Comparison of ENCODE assay signal across 20 cellular contexts in the genomic region with DNA sequence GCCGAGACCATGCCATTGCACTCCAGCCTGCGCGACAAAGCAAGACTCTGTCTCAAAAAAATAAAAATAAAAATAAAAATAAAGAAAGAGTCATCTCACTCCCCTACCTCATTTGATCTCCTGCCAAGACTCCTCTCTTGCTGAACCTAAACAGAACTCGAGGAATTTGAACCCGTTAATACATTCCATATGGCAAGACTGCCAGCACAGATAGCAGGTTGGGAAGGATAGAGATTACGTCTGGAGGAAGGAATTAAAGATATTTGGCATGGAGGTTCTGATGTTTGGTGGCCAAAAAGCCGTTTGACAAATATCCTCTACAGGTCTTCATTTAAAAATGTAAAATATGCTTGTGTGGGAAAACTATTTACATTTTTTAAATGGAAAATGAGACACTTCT.
A peak's percentile ranks its signal among the peaks of the same experiment; 100 is the strongest.
DNase-seq lines count a peak whose midpoint lies in the region; ATAC-seq and TF ChIP-seq lines count a peak whose summit lies in the region.
"Had no signal": no experiment of that assay in that cellular context is flagged by ENCODE, and none has a peak within 500 bp of the region (broad histone marks: within the 10 kb centered on the region; RNA-seq: fewer than 3 reads in every experiment).

No MANE protein-coding gene starts in this region.

- no peak overlapping the region for H3K4ac ChIP-seq in neuronal stem cell (ENCODE audit: low read length)

- H3K79me1 ChIP-seq in neuronal stem cell (ENCODE audit: low read depth, low read length) = no peaks in the 10 kb centered on the region

- H3K27ac ChIP-seq in brain microvascular endothelial cell (no peak overlapping the region), neuronal stem cell (replicated peaks; ENCODE audit: low read length) (no peak overlapping the region)
- H3K27ac ChIP-seq: BLaER1, KMS-11, Peyer's patch had no signal

- no peak for TF ChIP-seq CTCF in AG10803 (conservative IDR thresholded peaks at IDR 0.05; ENCODE audit: low read length)
- no peak for TF ChIP-seq CTCF in brain microvascular endothelial cell (IDR thresholded peaks at IDR 0.05; ENCODE audit: low read depth, low read length, missing control alignments)

- H3K14ac ChIP-seq in neuronal stem cell (ENCODE audit: low read length) = no peak overlapping the region

- H3K4me2 ChIP-seq in neuronal stem cell (ENCODE audit: insufficient read depth, low read length, poor library complexity, severe bottlenecking) = no peak overlapping the region
- H3K4me2 ChIP-seq: BLaER1, KMS-11 had no signal

- H3K18ac ChIP-seq in neuronal stem cell (ENCODE audit: low read length) = no peak overlapping the region

- H3K4me3 ChIP-seq in AG10803 (ENCODE audit: low read length) (no peak overlapping the region), brain microvascular endothelial cell (ENCODE audit: low read depth, low read length) (no peak overlapping the region), neuronal stem cell (ENCODE audit: low read length in 2 of 2) (no peak overlapping the region)
- H3K4me3 ChIP-seq: BLaER1, Peyer's patch had no signal

- no peaks in the 10 kb centered on the region for H3K4me1 ChIP-seq in neuronal stem cell (ENCODE audit: control insufficient read depth in 2 of 2, insufficient read depth in 1 of 2, low read depth in 1 of 2, low read length in 2 of 2)
- H3K4me1 ChIP-seq: BLaER1, Peyer's patch had no signal

- H2BK12ac ChIP-seq in neuronal stem cell (ENCODE audit: low read length) = no peak overlapping the region

- no peak overlapping the region for H2AFZ ChIP-seq in neuronal stem cell (ENCODE audit: low read length)

- H2BK15ac ChIP-seq in neuronal stem cell (ENCODE audit: low read length) = no peak overlapping the region

- H3K27me3 ChIP-seq in brain microvascular endothelial cell (replicated peaks) = no peaks in the 10 kb centered on the region
- no peaks in the 10 kb centered on the region for H3K27me3 ChIP-seq in neuronal stem cell (ENCODE audit: control insufficient read depth in 3 of 3, insufficient read depth in 3 of 3, low read depth in 1 of 3, low read length in 3 of 3)
- H3K27me3 ChIP-seq: BLaER1, Peyer's patch had no signal

- H4K8ac ChIP-seq in neuronal stem cell (ENCODE audit: low read depth, low read length) = no peak overlapping the region

- H2BK120ac ChIP-seq in neuronal stem cell (ENCODE audit: low read depth, low read length) = no peak overlapping the region

- no peak overlapping the region for H3K23ac ChIP-seq in neuronal stem cell (ENCODE audit: low read depth, low read length, poor library complexity)

- H4K91ac ChIP-seq in neuronal stem cell (ENCODE audit: low read depth, low read length, poor library complexity) = no peak overlapping the region

- H2BK5ac ChIP-seq in neuronal stem cell (ENCODE audit: low read length) = no peak overlapping the region

- no peak overlapping the region for H2AK5ac ChIP-seq in neuronal stem cell (ENCODE audit: low read depth, low read length)

- no peak overlapping the region for H3K9ac ChIP-seq in neuronal stem cell (ENCODE audit: low read depth, low read length, poor library complexity)
- H3K9ac ChIP-seq: BLaER1, KMS-11 had no signal

- no peak for ATAC-seq in HG03378 (IDR thresholded peaks at IDR 0.05; ENCODE audit: unreplicated experiment)
- ATAC-seq: Right ventricle myocardium inferior had no signal

- no peaks in the 10 kb centered on the region for H3K36me3 ChIP-seq in brain microvascular endothelial cell (replicated peaks)
- no peaks in the 10 kb centered on the region for H3K36me3 ChIP-seq in neuronal stem cell (replicated peaks in 1 of 2; ENCODE audit: control insufficient read depth in 2 of 2, insufficient read depth in 2 of 2, low read length in 2 of 2)
- H3K36me3 ChIP-seq: BLaER1, Peyer's patch had no signal

- in situ Hi-C loops in brain microvascular endothelial cell (cut with HindIII; ENCODE audit: low pct_ligation_motif_present, low sequenced_read_pairs) = no loop called here

- peak; percentile 11 for DNase-seq in AG10803 (ENCODE audit: low read depth)
- DNase-seq in NCI-H226 = peak; percentile 60
- peak; percentile 56 for DNase-seq in brain microvascular endothelial cell
- DNase-seq in iris pigment epithelial cell (ENCODE audit: low read depth) = peak; percentile 82
- DNase-seq in NCI-H2171 (lab: John Stamatoyannopoulos, UW) = no peak
- DNase-seq in NOMO-1 treated with dmso at 0.1 percent for 144 hours (lab: John Stamatoyannopoulos, UW; ENCODE audit: unreplicated experiment) = no peak
- no peak for DNase-seq in neuronal stem cell (ENCODE audit: low spot score)
- DNase-seq: 8988T; Calu3; CD4-positive, alpha-beta memory T cell; MV-4-11; NCI-H1417; NCI-H187; NCI-H2107; NCI-H526 treated with DMSO at 0.1 percent for 48 hours; Peyer's patch had no signal

- no peaks in the 10 kb centered on the region for H3K9me3 ChIP-seq in neuronal stem cell (replicated peaks in 1 of 2; ENCODE audit: control insufficient read depth in 2 of 2, insufficient read depth in 1 of 2, low read depth in 1 of 2, low read length in 2 of 2)
- H3K9me3 ChIP-seq: Peyer's patch had no signal

- no CpG with 5 or more reads among the region's 7 CpGs for WGBS in neuronal stem cell (ENCODE audit: extremely low coverage in 2 of 2, insufficient read length in 2 of 2, insufficient replicate concordance in 1 of 2), 2 donors

Comparison
In these comparisons a context has a peak if more than half of its experiments do, and no peak if none do; other contexts are left out.
1. DNase-seq: peak in AG10803 (single experiment), NCI-H226 (single experiment), brain microvascular endothelial cell (single experiment) and iris pigment epithelial cell (single experiment); none in NCI-H2171 (single experiment), NOMO-1 treated with dmso at 0.1 percent for 144 hours (single experiment) and neuronal stem cell (single experiment).